In the genomic region with DNA sequence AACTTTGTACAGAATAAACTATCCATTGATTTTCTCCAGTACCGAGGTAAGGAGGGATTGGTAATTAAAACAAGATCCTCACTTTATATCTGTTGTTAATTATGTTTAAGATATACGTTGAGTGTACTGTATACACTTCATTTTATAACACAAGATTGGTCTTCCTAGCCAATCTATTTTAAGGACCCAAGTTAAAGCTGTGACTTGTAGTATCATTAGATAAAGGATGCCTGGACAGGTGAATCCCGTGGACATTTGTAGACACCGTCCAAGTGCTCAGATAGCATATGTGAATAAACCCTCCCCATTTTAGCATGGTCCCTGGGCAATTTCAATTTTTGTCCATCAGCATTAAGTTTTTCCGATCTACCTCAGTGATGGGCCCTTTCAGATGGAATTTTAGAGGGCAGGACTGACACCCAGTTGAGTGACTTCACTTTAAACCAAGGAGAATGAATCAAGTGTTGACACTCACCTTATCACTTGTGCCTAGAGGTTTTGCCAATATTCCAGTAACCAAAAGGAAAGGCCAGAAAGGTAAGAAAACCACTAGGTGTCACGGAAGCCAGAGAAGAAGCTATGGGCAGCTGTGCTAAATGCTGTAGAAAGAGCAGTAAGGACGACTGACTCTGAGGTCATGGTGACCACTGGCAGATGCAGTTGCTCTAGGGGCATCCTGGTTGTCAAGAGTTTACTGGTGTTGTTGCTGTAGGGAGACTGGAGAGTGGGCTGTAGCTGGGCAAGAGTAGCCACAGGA, we compare ENCODE assay signal across 1 cellular context.
A peak's percentile ranks its signal among the peaks of the same experiment; 100 is the strongest.
TF ChIP-seq lines count a peak whose summit lies in the region.

No MANE protein-coding gene starts in this region.

TF ChIP-seq in HepG2, 621 proteins besides CTCF, POLR2A, EP300 and RAD21 (continued from another document and continues in another):
- TF ChIP-seq, protein P1, sequence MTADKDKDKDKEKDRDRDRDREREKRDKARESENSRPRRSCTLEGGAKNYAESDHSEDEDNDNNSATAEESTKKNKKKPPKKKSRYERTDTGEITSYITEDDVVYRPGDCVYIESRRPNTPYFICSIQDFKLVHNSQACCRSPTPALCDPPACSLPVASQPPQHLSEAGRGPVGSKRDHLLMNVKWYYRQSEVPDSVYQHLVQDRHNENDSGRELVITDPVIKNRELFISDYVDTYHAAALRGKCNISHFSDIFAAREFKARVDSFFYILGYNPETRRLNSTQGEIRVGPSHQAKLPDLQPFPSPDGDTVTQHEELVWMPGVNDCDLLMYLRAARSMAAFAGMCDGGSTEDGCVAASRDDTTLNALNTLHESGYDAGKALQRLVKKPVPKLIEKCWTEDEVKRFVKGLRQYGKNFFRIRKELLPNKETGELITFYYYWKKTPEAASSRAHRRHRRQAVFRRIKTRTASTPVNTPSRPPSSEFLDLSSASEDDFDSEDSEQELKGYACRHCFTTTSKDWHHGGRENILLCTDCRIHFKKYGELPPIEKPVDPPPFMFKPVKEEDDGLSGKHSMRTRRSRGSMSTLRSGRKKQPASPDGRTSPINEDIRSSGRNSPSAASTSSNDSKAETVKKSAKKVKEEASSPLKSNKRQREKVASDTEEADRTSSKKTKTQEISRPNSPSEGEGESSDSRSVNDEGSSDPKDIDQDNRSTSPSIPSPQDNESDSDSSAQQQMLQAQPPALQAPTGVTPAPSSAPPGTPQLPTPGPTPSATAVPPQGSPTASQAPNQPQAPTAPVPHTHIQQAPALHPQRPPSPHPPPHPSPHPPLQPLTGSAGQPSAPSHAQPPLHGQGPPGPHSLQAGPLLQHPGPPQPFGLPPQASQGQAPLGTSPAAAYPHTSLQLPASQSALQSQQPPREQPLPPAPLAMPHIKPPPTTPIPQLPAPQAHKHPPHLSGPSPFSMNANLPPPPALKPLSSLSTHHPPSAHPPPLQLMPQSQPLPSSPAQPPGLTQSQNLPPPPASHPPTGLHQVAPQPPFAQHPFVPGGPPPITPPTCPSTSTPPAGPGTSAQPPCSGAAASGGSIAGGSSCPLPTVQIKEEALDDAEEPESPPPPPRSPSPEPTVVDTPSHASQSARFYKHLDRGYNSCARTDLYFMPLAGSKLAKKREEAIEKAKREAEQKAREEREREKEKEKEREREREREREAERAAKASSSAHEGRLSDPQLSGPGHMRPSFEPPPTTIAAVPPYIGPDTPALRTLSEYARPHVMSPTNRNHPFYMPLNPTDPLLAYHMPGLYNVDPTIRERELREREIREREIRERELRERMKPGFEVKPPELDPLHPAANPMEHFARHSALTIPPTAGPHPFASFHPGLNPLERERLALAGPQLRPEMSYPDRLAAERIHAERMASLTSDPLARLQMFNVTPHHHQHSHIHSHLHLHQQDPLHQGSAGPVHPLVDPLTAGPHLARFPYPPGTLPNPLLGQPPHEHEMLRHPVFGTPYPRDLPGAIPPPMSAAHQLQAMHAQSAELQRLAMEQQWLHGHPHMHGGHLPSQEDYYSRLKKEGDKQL (CRISPR knock-in tag; IDR thresholded peaks at IDR 0.05; ENCODE audit: low read depth): no peak
- TF ChIP-seq, protein P2, sequence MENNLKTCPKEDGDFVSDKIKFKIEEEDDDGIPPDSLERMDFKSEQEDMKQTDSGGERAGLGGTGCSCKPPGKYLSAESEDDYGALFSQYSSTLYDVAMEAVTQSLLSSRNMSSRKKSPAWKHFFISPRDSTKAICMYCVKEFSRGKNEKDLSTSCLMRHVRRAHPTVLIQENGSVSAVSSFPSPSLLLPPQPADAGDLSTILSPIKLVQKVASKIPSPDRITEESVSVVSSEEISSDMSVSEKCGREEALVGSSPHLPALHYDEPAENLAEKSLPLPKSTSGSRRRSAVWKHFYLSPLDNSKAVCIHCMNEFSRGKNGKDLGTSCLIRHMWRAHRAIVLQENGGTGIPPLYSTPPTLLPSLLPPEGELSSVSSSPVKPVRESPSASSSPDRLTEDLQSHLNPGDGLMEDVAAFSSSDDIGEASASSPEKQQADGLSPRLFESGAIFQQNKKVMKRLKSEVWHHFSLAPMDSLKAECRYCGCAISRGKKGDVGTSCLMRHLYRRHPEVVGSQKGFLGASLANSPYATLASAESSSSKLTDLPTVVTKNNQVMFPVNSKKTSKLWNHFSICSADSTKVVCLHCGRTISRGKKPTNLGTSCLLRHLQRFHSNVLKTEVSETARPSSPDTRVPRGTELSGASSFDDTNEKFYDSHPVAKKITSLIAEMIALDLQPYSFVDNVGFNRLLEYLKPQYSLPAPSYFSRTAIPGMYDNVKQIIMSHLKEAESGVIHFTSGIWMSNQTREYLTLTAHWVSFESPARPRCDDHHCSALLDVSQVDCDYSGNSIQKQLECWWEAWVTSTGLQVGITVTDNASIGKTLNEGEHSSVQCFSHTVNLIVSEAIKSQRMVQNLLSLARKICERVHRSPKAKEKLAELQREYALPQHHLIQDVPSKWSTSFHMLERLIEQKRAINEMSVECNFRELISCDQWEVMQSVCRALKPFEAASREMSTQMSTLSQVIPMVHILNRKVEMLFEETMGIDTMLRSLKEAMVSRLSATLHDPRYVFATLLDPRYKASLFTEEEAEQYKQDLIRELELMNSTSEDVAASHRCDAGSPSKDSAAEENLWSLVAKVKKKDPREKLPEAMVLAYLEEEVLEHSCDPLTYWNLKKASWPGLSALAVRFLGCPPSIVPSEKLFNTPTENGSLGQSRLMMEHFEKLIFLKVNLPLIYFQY (CRISPR knock-in tag; IDR thresholded peaks at IDR 0.05; ENCODE audit: borderline replicate concordance): no peak; the same call in 1 of the 2 replicates
- TF ChIP-seq ZZZ3 (CRISPR knock-in tag; IDR thresholded peaks at IDR 0.05; ENCODE audit: borderline replicate concordance): no peak
- no peak for TF ChIP-seq ZKSCAN5 (CRISPR knock-in tag; IDR thresholded peaks at IDR 0.05)
- 0 out of 2 replicates have a peak, but pooled peaks have one; percentile 11 for TF ChIP-seq BORCS8-MEF2B (CRISPR knock-in tag; IDR thresholded peaks at IDR 0.05)
- TF ChIP-seq NKX3-1 (CRISPR knock-in tag; IDR thresholded peaks at IDR 0.05): no peak; the same call in 1 of the 2 replicates
- TF ChIP-seq, protein P3, sequence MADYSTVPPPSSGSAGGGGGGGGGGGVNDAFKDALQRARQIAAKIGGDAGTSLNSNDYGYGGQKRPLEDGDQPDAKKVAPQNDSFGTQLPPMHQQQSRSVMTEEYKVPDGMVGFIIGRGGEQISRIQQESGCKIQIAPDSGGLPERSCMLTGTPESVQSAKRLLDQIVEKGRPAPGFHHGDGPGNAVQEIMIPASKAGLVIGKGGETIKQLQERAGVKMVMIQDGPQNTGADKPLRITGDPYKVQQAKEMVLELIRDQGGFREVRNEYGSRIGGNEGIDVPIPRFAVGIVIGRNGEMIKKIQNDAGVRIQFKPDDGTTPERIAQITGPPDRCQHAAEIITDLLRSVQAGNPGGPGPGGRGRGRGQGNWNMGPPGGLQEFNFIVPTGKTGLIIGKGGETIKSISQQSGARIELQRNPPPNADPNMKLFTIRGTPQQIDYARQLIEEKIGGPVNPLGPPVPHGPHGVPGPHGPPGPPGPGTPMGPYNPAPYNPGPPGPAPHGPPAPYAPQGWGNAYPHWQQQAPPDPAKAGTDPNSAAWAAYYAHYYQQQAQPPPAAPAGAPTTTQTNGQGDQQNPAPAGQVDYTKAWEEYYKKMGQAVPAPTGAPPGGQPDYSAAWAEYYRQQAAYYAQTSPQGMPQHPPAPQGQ (CRISPR knock-in tag; IDR thresholded peaks at IDR 0.05; ENCODE audit: borderline replicate concordance): peak; percentile 64
- no peak for TF ChIP-seq ZNF772 (CRISPR knock-in tag; IDR thresholded peaks at IDR 0.05)
- no peak for TF ChIP-seq ZNF577 (CRISPR knock-in tag; IDR thresholded peaks at IDR 0.05; ENCODE audit: borderline replicate concordance, low read depth)
- no peak for TF ChIP-seq ZNF260 (CRISPR knock-in tag; IDR thresholded peaks at IDR 0.05; ENCODE audit: borderline replicate concordance, low read depth)
- TF ChIP-seq, protein P4, sequence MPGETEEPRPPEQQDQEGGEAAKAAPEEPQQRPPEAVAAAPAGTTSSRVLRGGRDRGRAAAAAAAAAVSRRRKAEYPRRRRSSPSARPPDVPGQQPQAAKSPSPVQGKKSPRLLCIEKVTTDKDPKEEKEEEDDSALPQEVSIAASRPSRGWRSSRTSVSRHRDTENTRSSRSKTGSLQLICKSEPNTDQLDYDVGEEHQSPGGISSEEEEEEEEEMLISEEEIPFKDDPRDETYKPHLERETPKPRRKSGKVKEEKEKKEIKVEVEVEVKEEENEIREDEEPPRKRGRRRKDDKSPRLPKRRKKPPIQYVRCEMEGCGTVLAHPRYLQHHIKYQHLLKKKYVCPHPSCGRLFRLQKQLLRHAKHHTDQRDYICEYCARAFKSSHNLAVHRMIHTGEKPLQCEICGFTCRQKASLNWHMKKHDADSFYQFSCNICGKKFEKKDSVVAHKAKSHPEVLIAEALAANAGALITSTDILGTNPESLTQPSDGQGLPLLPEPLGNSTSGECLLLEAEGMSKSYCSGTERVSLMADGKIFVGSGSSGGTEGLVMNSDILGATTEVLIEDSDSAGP (CRISPR knock-in tag; IDR thresholded peaks at IDR 0.05; ENCODE audit: borderline replicate concordance): no peak
- TF ChIP-seq, protein P5, sequence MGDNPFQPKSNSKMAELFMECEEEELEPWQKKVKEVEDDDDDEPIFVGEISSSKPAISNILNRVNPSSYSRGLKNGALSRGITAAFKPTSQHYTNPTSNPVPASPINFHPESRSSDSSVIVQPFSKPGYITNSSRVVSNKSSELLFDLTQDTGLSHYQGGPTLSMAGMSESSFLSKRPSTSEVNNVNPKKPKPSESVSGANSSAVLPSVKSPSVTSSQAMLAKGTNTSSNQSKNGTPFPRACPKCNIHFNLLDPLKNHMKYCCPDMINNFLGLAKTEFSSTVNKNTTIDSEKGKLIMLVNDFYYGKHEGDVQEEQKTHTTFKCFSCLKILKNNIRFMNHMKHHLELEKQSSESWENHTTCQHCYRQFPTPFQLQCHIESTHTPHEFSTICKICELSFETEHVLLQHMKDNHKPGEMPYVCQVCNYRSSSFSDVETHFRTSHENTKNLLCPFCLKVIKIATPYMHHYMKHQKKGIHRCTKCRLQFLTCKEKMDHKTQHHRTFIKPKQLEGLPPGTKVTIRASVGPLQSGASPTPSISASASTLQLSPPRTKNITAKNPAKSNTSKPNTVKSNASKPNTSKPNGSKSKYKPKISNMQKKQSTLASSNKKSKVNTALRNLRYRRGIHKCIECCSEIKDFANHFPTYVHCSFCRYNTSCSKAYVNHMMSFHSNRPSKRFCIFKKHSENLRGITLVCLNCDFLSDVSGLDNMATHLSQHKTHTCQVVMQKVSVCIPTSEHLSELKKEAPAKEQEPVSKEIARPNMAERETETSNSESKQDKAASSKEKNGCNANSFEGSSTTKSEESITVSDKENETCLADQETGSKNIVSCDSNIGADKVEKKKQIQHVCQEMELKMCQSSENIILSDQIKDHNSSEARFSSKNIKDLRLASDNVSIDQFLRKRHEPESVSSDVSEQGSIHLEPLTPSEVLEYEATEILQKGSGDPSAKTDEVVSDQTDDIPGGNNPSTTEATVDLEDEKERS (CRISPR knock-in tag; IDR thresholded peaks at IDR 0.05): no peak
- TF ChIP-seq KLF9 (CRISPR knock-in tag; IDR thresholded peaks at IDR 0.05; ENCODE audit: low read depth): no peak
- TF ChIP-seq, protein P6, sequence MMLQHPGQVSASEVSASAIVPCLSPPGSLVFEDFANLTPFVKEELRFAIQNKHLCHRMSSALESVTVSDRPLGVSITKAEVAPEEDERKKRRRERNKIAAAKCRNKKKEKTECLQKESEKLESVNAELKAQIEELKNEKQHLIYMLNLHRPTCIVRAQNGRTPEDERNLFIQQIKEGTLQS (CRISPR knock-in tag; IDR thresholded peaks at IDR 0.05): no peak
- no peak for TF ChIP-seq ZNF367 (CRISPR knock-in tag; IDR thresholded peaks at IDR 0.05; ENCODE audit: borderline replicate concordance)
- TF ChIP-seq, protein P7, sequence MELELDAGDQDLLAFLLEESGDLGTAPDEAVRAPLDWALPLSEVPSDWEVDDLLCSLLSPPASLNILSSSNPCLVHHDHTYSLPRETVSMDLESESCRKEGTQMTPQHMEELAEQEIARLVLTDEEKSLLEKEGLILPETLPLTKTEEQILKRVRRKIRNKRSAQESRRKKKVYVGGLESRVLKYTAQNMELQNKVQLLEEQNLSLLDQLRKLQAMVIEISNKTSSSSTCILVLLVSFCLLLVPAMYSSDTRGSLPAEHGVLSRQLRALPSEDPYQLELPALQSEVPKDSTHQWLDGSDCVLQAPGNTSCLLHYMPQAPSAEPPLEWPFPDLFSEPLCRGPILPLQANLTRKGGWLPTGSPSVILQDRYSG (CRISPR knock-in tag; IDR thresholded peaks at IDR 0.05): no peak
- TF ChIP-seq ZNF343 (CRISPR knock-in tag; IDR thresholded peaks at IDR 0.05): no peak
- TF ChIP-seq PAWR (CRISPR knock-in tag; IDR thresholded peaks at IDR 0.05; ENCODE audit: borderline replicate concordance): no peak
- peak; percentile 34 for TF ChIP-seq TEAD3 (CRISPR knock-in tag; optimal IDR thresholded peaks at IDR 0.05; ENCODE audit: borderline replicate concordance)
- TF ChIP-seq ZNF672 (CRISPR knock-in tag; IDR thresholded peaks at IDR 0.05): no peak
- no peak for TF ChIP-seq ZNF607 (CRISPR knock-in tag; IDR thresholded peaks at IDR 0.05; ENCODE audit: borderline replicate concordance)
- TF ChIP-seq TEAD2 (CRISPR knock-in tag; IDR thresholded peaks at IDR 0.05): no peak
- no peak for TF ChIP-seq SRF (IDR thresholded peaks at IDR 0.05; ENCODE audit: low read depth, low read length)
- TF ChIP-seq ZKSCAN8 (CRISPR knock-in tag; IDR thresholded peaks at IDR 0.05; ENCODE audit: borderline replicate concordance): no peak
- TF ChIP-seq ONECUT2 (CRISPR knock-in tag; IDR thresholded peaks at IDR 0.05): no peak
- no peak for TF ChIP-seq NFE2L2 (IDR thresholded peaks at IDR 0.05; ENCODE audit: low read length)
- no peak; the same call in 1 of the 2 replicates for TF ChIP-seq ZNF558 (CRISPR knock-in tag; IDR thresholded peaks at IDR 0.05; ENCODE audit: borderline replicate concordance)
- no peak for TF ChIP-seq NFE2 (CRISPR knock-in tag; IDR thresholded peaks at IDR 0.05)
- TF ChIP-seq, protein P8, sequence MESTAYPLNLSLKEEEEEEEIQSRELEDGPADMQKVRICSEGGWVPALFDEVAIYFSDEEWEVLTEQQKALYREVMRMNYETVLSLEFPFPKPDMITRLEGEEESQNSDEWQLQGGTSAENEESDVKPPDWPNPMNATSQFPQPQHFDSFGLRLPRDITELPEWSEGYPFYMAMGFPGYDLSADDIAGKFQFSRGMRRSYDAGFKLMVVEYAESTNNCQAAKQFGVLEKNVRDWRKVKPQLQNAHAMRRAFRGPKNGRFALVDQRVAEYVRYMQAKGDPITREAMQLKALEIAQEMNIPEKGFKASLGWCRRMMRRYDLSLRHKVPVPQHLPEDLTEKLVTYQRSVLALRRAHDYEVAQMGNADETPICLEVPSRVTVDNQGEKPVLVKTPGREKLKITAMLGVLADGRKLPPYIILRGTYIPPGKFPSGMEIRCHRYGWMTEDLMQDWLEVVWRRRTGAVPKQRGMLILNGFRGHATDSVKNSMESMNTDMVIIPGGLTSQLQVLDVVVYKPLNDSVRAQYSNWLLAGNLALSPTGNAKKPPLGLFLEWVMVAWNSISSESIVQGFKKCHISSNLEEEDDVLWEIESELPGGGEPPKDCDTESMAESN (CRISPR knock-in tag; conservative IDR thresholded peaks at IDR 0.05): peak; percentile 65; the same call in 1 of the 2 replicates
- peak; percentile 52; the same call in 1 of the 2 replicates for TF ChIP-seq KDM2A (CRISPR knock-in tag; IDR thresholded peaks at IDR 0.05; ENCODE audit: borderline replicate concordance, low read depth)
- no peak for TF ChIP-seq ZSCAN12 (CRISPR knock-in tag; IDR thresholded peaks at IDR 0.05)
- TF ChIP-seq ZNF713 (CRISPR knock-in tag; IDR thresholded peaks at IDR 0.05): no peak
- TF ChIP-seq ZFAT (CRISPR knock-in tag; conservative IDR thresholded peaks at IDR 0.05): no peak
- TF ChIP-seq ISL2 (CRISPR knock-in tag; IDR thresholded peaks at IDR 0.05): no peak; the same call in 1 of the 2 replicates
- no peak for TF ChIP-seq SP140L (CRISPR knock-in tag; IDR thresholded peaks at IDR 0.05; ENCODE audit: borderline replicate concordance)
- TF ChIP-seq THAP11 (CRISPR knock-in tag; IDR thresholded peaks at IDR 0.05): 0 out of 2 replicates have a peak, but pooled peaks have one; percentile 12
- no peak for TF ChIP-seq KLF11 (CRISPR knock-in tag; IDR thresholded peaks at IDR 0.05)
- TF ChIP-seq SIN3A (IDR thresholded peaks at IDR 0.05; ENCODE audit: borderline replicate concordance, low read depth, low read length): no peak; the same call in 1 of the 2 replicates
- no peak for TF ChIP-seq CENPX (CRISPR knock-in tag; IDR thresholded peaks at IDR 0.05)
- TF ChIP-seq GLI4 (CRISPR knock-in tag; IDR thresholded peaks at IDR 0.05; ENCODE audit: borderline replicate concordance): no peak
